ENCODE assay signal across 28 cellular contexts in genomic region chr12:111334393-111334915, GRCh38.
"Had no signal": no experiment of that assay in that cellular context is flagged by ENCODE, and none has a peak within 500 bp of the region (broad histone marks: within the 10 kb centered on the region; RNA-seq: fewer than 3 reads in every experiment).

No MANE protein-coding gene starts in this region.

- DNase-seq: colonic mucosa; cortex of kidney; dermis blood vessel endothelial cell; dorsolateral prefrontal cortex; effector CD4-positive, alpha-beta T cell; effector CD8-positive, alpha-beta T cell; effector memory CD4-positive, alpha-beta T cell; effector memory CD8-positive, alpha-beta T cell; endodermal cell; erythroblast; esophagus squamous epithelium; foreskin fibroblast; foreskin keratinocyte; foreskin melanocyte; gastrocnemius medialis; glutamatergic neuron; head of caudate nucleus; heart left ventricle had no signal

- H3K4me1 ChIP-seq: colonic mucosa, esophagus muscularis mucosa, esophagus squamous epithelium, foreskin keratinocyte, gastrocnemius medialis, gastroesophageal sphincter, heart left ventricle had no signal

- ATAC-seq: effector memory CD8-positive, alpha-beta T cell; esophagus mucosa; foreskin keratinocyte; gastrocnemius medialis; gastroesophageal sphincter; heart left ventricle had no signal

- H3K27me3 ChIP-seq: colonic mucosa, foreskin keratinocyte had no signal

- H3K36me3 ChIP-seq: colonic mucosa, esophagus muscularis mucosa, esophagus squamous epithelium, gastrocnemius medialis, gastroesophageal sphincter, heart left ventricle had no signal

- H3K9me3 ChIP-seq: colonic mucosa, esophagus muscularis mucosa, esophagus squamous epithelium, gastrocnemius medialis, gastroesophageal sphincter, heart left ventricle had no signal

- H3K27ac Mint-ChIP-seq: dendritic cell treated with granulocyte-macrophage colony-stimulating factor and Interleukin-4, amounts not matched to agents 40 ng/mL and 50 ng/mL, for 4 days; effector memory CD8-positive, alpha-beta T cell; endodermal cell had no signal

- H3K4me3 ChIP-seq: colonic mucosa, coronary artery, dorsolateral prefrontal cortex, esophagus muscularis mucosa, esophagus squamous epithelium, gastrocnemius medialis, gastroesophageal sphincter, heart left ventricle had no signal

- H3K27ac ChIP-seq: colonic mucosa, coronary artery, dorsolateral prefrontal cortex, epithelial cell of prostate, esophagus muscularis mucosa, esophagus squamous epithelium, foreskin keratinocyte, gastrocnemius medialis, gastroesophageal sphincter, heart left ventricle had no signal

- FAIRE-seq: colon, endometrium, endothelial cell of umbilical vein, frontal cortex had no signal

- H3K9me3 Mint-ChIP-seq: dendritic cell treated with granulocyte-macrophage colony-stimulating factor and Interleukin-4, amounts not matched to agents 40 ng/mL and 50 ng/mL, for 4 days; effector memory CD8-positive, alpha-beta T cell had no signal

- H3K4me3 Mint-ChIP-seq: dendritic cell treated with granulocyte-macrophage colony-stimulating factor and Interleukin-4, amounts not matched to agents 40 ng/mL and 50 ng/mL, for 4 days; effector memory CD8-positive, alpha-beta T cell; endodermal cell had no signal
